Comparison of ENCODE assay signal across 16 cellular contexts in the genomic region with DNA sequence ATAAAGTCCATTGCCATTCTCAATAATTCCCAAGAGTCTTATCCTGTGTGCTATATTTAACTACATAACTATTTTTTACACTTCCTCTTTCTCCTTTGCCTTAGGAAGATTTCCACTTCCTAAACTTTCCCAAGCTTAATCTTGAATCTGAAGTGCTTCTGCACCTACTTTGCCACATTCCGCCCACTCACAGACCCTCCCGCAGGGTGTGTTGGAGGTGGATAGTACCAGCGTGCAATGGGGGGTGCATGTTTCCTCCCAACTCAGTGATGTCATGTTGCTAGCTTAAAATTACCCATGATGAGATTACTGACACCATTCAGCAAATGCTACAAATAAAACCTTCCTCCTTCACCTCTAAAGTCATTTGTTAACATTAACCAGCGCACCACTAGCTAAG.
"Had no signal": no experiment of that assay in that cellular context is flagged by ENCODE, and none has a peak within 500 bp of the region (broad histone marks: within the 10 kb centered on the region; RNA-seq: fewer than 3 reads in every experiment).

No MANE protein-coding gene starts in this region.

- H3K27ac ChIP-seq: coronary artery, prostate gland, right atrium auricular region, testis, tibial artery had no signal

- H3K4me3 ChIP-seq: coronary artery, prostate gland, right atrium auricular region, smooth muscle cell, testis, tibial artery had no signal

- H3K4me1 Mint-ChIP-seq: stimulated activated memory B cell treated with anti-CD40 and anti-IgM and Interleukin-4, amounts not matched to agents 10 μg/mL and 1 μg/mL and 100 μg/mL, for 72 hours had no signal

- H3K27me3 ChIP-seq: right atrium auricular region, testis, tibial artery had no signal

- H3K36me3 Mint-ChIP-seq: natural killer cell treated with Interleukin-12 subunit alpha and Interleukin-12 subunit beta and Interleukin-15 and Interleukin-18, amount 100 ng/mL, for 72 hours; stimulated activated memory B cell treated with anti-CD40 and anti-IgM and Interleukin-4, amounts not matched to agents 10 μg/mL and 1 μg/mL and 100 μg/mL, for 72 hours; type B pancreatic cell had no signal

- H3K4me1 ChIP-seq: prostate gland, right atrium auricular region, testis, tibial artery had no signal

- H3K9me3 ChIP-seq: prostate gland, right atrium auricular region, testis, tibial artery had no signal

- H3K36me3 ChIP-seq: prostate gland, right atrium auricular region, tibial artery had no signal

- H3K4me2 ChIP-seq: smooth muscle cell had no signal

- DNase-seq: nucleus accumbens; stimulated activated CD4-positive, alpha-beta T cell treated with anti-CD3 and anti-CD28 coated beads, Interleukin-12 subunit alpha, Interleukin-12 subunit beta, amount 100 ng/mL, for 4 hours; stimulated activated CD4-positive, alpha-beta T cell treated with anti-CD3 and anti-CD28 coated beads, Interleukin-1b, Interleukin-23, amount 100 ng/mL, for 48 hours; stimulated activated CD4-positive, alpha-beta T cell treated with anti-CD3 and anti-CD28 coated beads, Interleukin-4, amount 100 ng/mL, for 24 hours; stimulated activated naive CD8-positive, alpha-beta T cell treated with anti-CD3 and anti-CD28 coated beads, Interleukin-15, Interleukin-2, amounts not matched to agents 100 U/mL and 50 U/mL, for 24 hours; substantia nigra; testis; tibial artery had no signal

- H3K9me3 Mint-ChIP-seq: type B pancreatic cell had no signal

- H3K4me3 Mint-ChIP-seq: natural killer cell treated with Interleukin-12 subunit alpha and Interleukin-12 subunit beta and Interleukin-15 and Interleukin-18, amount 100 ng/mL, for 72 hours; stimulated activated memory B cell treated with anti-CD40 and anti-IgM and Interleukin-4, amounts not matched to agents 10 μg/mL and 1 μg/mL and 100 μg/mL, for 72 hours; type B pancreatic cell had no signal

- H3K27ac Mint-ChIP-seq: natural killer cell treated with Interleukin-12 subunit alpha and Interleukin-12 subunit beta and Interleukin-15 and Interleukin-18, amount 100 ng/mL, for 72 hours; stimulated activated memory B cell treated with anti-CD40 and anti-IgM and Interleukin-4, amounts not matched to agents 10 μg/mL and 1 μg/mL and 100 μg/mL, for 72 hours; type B pancreatic cell had no signal

- ATAC-seq: natural killer cell treated with Interleukin-12 subunit alpha and Interleukin-12 subunit beta and Interleukin-15 and Interleukin-18, amount 100 ng/mL, for 72 hours; sciatic nerve; stimulated activated memory B cell treated with anti-CD40 and anti-IgM and Interleukin-4, amounts not matched to agents 10 μg/mL and 1 μg/mL and 100 μg/mL, for 72 hours; stimulated activated naive CD8-positive, alpha-beta T cell treated with anti-CD3 and anti-CD28 coated beads, Interleukin-15, Interleukin-2, amounts not matched to agents 100 U/mL and 50 U/mL, for 24 hours had no signal
